ENCODE assay signal across 8 cellular contexts in the genomic region with DNA sequence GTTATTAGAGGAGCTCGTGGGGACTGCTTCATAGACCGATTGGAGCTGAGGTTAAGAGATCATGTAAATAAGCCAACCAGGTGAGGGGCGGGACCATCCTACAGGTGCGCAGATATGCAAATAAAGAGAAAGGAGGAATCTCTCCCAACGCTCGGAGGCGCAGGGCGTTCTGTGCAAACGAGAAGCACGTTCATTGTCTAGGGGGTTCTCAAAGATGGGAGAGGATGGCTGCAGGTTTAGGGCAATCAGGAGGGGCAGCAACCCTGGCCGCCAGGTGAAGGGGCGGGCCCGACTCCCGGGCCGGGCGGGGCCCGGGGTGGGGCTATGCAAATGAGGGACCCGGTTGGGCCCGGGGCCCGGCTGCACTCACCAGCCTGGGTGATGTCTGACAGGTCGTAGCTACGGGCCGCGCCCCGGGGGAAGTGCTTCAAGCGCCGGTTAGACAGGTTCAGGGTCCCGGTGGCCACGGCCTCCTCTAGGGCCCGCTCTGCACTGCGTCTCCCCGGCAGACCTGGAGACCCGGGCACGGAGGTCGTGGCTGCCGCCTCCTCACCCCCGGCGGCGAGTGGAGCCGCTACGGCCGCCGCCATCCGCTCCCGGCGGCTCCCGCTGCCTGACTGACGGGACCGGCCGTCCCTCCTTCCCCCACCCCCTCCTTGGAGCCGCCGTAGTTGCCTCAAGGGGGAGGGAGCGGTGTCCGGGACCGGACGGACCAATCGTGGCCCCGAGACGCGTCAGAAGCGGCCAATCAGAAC. TPM values are rescaled to one million over a fixed set of nuclear protein-coding genes. Genes with fewer than 3 reads are reported as not detected.
A peak's percentile ranks its signal among the peaks of the same experiment; 100 is the strongest.
DNase-seq lines count a peak whose midpoint lies in the region; ATAC-seq and TF ChIP-seq lines count a peak whose summit lies in the region.

A gene with protein sequence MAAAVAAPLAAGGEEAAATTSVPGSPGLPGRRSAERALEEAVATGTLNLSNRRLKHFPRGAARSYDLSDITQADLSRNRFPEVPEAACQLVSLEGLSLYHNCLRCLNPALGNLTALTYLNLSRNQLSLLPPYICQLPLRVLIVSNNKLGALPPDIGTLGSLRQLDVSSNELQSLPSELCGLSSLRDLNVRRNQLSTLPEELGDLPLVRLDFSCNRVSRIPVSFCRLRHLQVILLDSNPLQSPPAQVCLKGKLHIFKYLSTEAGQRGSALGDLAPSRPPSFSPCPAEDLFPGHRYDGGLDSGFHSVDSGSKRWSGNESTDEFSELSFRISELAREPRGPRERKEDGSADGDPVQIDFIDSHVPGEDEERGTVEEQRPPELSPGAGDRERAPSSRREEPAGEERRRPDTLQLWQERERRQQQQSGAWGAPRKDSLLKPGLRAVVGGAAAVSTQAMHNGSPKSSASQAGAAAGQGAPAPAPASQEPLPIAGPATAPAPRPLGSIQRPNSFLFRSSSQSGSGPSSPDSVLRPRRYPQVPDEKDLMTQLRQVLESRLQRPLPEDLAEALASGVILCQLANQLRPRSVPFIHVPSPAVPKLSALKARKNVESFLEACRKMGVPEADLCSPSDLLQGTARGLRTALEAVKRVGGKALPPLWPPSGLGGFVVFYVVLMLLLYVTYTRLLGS (minus strand): TSS at position 619 of the 755 bp plus-strand sequence. CDS start 29 bp downstream, at position 590.

- peak within 1 kb of the TSS; percentile 97 for H3K27ac Mint-ChIP-seq in activated naive CD4-positive, alpha-beta T cell treated with anti-CD3 and anti-CD28 coated beads for 36 hours

- peak; percentile 14 for ATAC-seq in GM18861 (IDR thresholded peaks at IDR 0.05; ENCODE audit: unreplicated experiment)
- ATAC-seq in HG03196 (IDR thresholded peaks at IDR 0.05; ENCODE audit: unreplicated experiment), result peak; percentile 24
- ATAC-seq in Right ventricle myocardium superior (ENCODE audit: poor library complexity), result peak; percentile 28

- TF ChIP-seq CTCF in A673 (conservative IDR thresholded peaks at IDR 0.05; ENCODE audit: low read depth, low read length), result no peak
- TF ChIP-seq CTCF in Peyer's patch (IDR thresholded peaks at IDR 0.05), result peak in 1 of 6 experiments; percentile 16
- peak in 2 of 4 experiments; percentile 8 to 23 for TF ChIP-seq CTCF in prostate gland (IDR thresholded peaks at IDR 0.05)

- H3K9me3 ChIP-seq in A673 (ENCODE audit: low read depth, low read length, poor library complexity, severe bottlenecking), result no peaks in the 10 kb centered on the region
- no peaks in the 10 kb centered on the region for H3K9me3 ChIP-seq in Peyer's patch
- no peaks in the 10 kb centered on the region for H3K9me3 ChIP-seq in prostate gland

- no TSS peak for BruUV-seq in A673 (replicated peaks; lab: Mats Ljungman, UMichigan)

- peaks cover 24% of the 10 kb centered on the region for H3K4me1 ChIP-seq in A673 (ENCODE audit: insufficient read depth, low read length, poor library complexity, severe bottlenecking)
- H3K4me1 ChIP-seq in Peyer's patch, result peaks cover 8 to 32% (median 13%) of the 10 kb centered on the region in 4 donors
- peaks cover 32% of the 10 kb centered on the region for H3K4me1 ChIP-seq in prostate gland (replicated peaks)

- peak; percentile 97 to 99 for TF ChIP-seq POLR2A in Peyer's patch (IDR thresholded peaks at IDR 0.05)
- TF ChIP-seq POLR2A in prostate gland (IDR thresholded peaks at IDR 0.05), result peak; percentile 97

- peaks cover 29% of the 10 kb centered on the region for H3K4me1 Mint-ChIP-seq in activated naive CD4-positive, alpha-beta T cell treated with anti-CD3 and anti-CD28 coated beads for 36 hours (ENCODE audit: low read depth)

- H3K27me3 ChIP-seq in A673 (replicated peaks; ENCODE audit: insufficient read depth, low read depth, low read length, poor library complexity) (no peaks in the 10 kb centered on the region), Peyer's patch (no peaks in the 10 kb centered on the region), prostate gland (replicated peaks; ENCODE audit: insufficient read depth) (no peaks in the 10 kb centered on the region)

- peaks cover 1% of the 10 kb centered on the region for H3K36me3 Mint-ChIP-seq in activated naive CD4-positive, alpha-beta T cell treated with anti-CD3 and anti-CD28 coated beads for 36 hours (ENCODE audit: low read depth)

- H3K27ac ChIP-seq in A673 (ENCODE audit: low read depth, low read length, poor library complexity, severe bottlenecking) (peak within 1 kb of the TSS; percentile 96), Peyer's patch (peak within 1 kb of the TSS; percentile 98 to 100 (median 99)), prostate gland (peak within 1 kb of the TSS; percentile 96 to 99)

- peak within 1 kb of the TSS; percentile 89 for H3K4me3 Mint-ChIP-seq in activated naive CD4-positive, alpha-beta T cell treated with anti-CD3 and anti-CD28 coated beads for 36 hours

- POLR2A ChIA-PET in A673 (lab: Charles Lee; ENCODE audit: low non-redundant PET), result interaction anchor here (0.6 to 1.1 kb wide), 4 partner anchors 18 to 266 kb away, joined by 3 to 15 read pairs (median 3); a partner anchor contains a TSS

- no peaks in the 10 kb centered on the region for H3K9me3 Mint-ChIP-seq in activated naive CD4-positive, alpha-beta T cell treated with anti-CD3 and anti-CD28 coated beads for 36 hours

- CTCF ChIA-PET in A673 (lab: Charles Lee), result interaction anchor here (0.6 to 0.9 kb wide), 5 partner anchors 25 to 120 kb away, joined by 3 to 9 read pairs (median 5); a partner anchor contains a TSS
- CTCF ChIA-PET in activated naive CD4-positive, alpha-beta T cell treated with anti-CD3 and anti-CD28 coated beads for 36 hours (lab: Charles Lee), result interaction anchor here (0.6 to 4.6 kb wide), 15 partner anchors 20 to 140 kb away, joined by 3 to 30 read pairs (median 5); a partner anchor contains a TSS

- H3K4me3 ChIP-seq in A673 (ENCODE audit: low read depth, low read length, poor library complexity, severe bottlenecking) (peak within 1 kb of the TSS; percentile 93), Peyer's patch (peak within 1 kb of the TSS; percentile 92 to 95 (median 92)), prostate gland (peak within 1 kb of the TSS; percentile 76 to 98)

- WGBS in prostate gland, result 1% methylated on average over 47 of the region's 61 CpGs

- DNase-seq in A673 (ENCODE audit: low spot score) (no peak), Peyer's patch (peak; percentile 75 to 86 (median 85)), Right ventricle myocardium superior (no peak), prostate gland (ENCODE audit: low spot score) (peak; percentile 49), NCI-H446 (lab: John Stamatoyannopoulos, UW) (no peak)
- peak; percentile 68 for DNase-seq in activated naive CD4-positive, alpha-beta T cell treated with anti-CD3 and anti-CD28 coated beads for 36 hours

- intact Hi-C loops in A673 (cut with micrococcal nuclease; ENCODE audit: unreplicated experiment), result loop anchor here (10.0 kb wide), 1 partner anchor 89 kb away; a partner anchor contains a TSS
- intact Hi-C loops in activated naive CD4-positive, alpha-beta T cell treated with anti-CD3 and anti-CD28 coated beads for 36 hours (cut with micrococcal nuclease), result loop anchor here (1.0 kb wide), 10 partner anchors 19 to 156 kb away; a partner anchor contains a TSS
- intact Hi-C loops in Right ventricle myocardium superior (cut with DNase I), result no loop called here
- intact Hi-C loops in prostate gland (cut with DNase I), result loop anchor here (5.0 kb wide), 1 partner anchor 107 kb away; a partner anchor contains a TSS

- H3K27me3 Mint-ChIP-seq in activated naive CD4-positive, alpha-beta T cell treated with anti-CD3 and anti-CD28 coated beads for 36 hours (ENCODE audit: low read depth), result peaks cover 7% of the 10 kb centered on the region

- H3K36me3 ChIP-seq in A673 (ENCODE audit: insufficient read depth, low read length, poor library complexity, severe bottlenecking), result peaks cover 19% of the 10 kb centered on the region
- peaks cover 0 to 21% (median 0%) of the 10 kb centered on the region in 3 donors for H3K36me3 ChIP-seq in Peyer's patch
- H3K36me3 ChIP-seq in prostate gland, result peaks cover 6 to 8% of the 10 kb centered on the region in 2 donors

RNA-seq across cellular contexts. Expression of the gene that starts here (rescaled TPM):
- total RNA-seq in A673 (2021) (42.4 and 50.4 TPM in 2 replicates), Peyer's patch (100 to 1,000 TPM in 3 of 4 donors, 10 to 100 TPM in 1; 76.7 to 232 (median 156) TPM), Right ventricle myocardium superior (22.8 TPM), prostate gland (100 to 1,000 TPM in 1 of 2 donors, 10 to 100 TPM in 1; 66.8 to 202 TPM)
- 10 to 100 TPM; 78.0 to 81.2 TPM for total RNA-seq in activated naive CD4-positive, alpha-beta T cell treated with anti-CD3 and anti-CD28 coated beads for 36 hours

Comparison
In these comparisons a context has a peak if more than half of its experiments do, and no peak if none do; other contexts are left out.
1. DNase-seq: peak in Peyer's patch (3 of 3), activated naive CD4-positive, alpha-beta T cell treated with anti-CD3 and anti-CD28 coated beads for 36 hours (single experiment) and prostate gland (single experiment); none in A673 (single experiment), Right ventricle myocardium superior (single experiment) and NCI-H446 (0 of 2).
2. Peak in every context shown above with its lines, with median percentiles within 50 percentile points of each other: H3K27ac ChIP-seq, H3K4me3 ChIP-seq and ATAC-seq.